ENCODE assay signal across 16 cellular contexts in genomic region chr15:27535445-27536129, GRCh38.
"Had no signal": no experiment of that assay in that cellular context is flagged by ENCODE, and none has a peak within 500 bp of the region (broad histone marks: within the 10 kb centered on the region; RNA-seq: fewer than 3 reads in every experiment).

No MANE protein-coding gene starts in this region.

- H3K36me3 ChIP-seq: left lung, tibial artery had no signal

- H3K4me1 Mint-ChIP-seq: stimulated activated naive B cell treated with anti-CD40 and anti-IgM and Interleukin-4, amounts not matched to agents 10 μg/mL and 1 μg/mL and 100 μg/mL, for 72 hours; T-helper 17 cell had no signal

- H3K4me3 ChIP-seq: left lung, tibial artery had no signal

- H3K4me3 Mint-ChIP-seq: activated CD8-positive, alpha-beta T cell treated with anti-CD3 and anti-CD28 coated beads for 36 hours; activated T-cell treated with anti-CD3 and anti-CD28 coated beads, Interleukin-2, amount 50 U/mL, for 72 hours; natural killer cell treated with Interleukin-12 subunit alpha and Interleukin-12 subunit beta and Interleukin-15 and Interleukin-18, amount 100 ng/mL, for 72 hours; stimulated activated naive B cell treated with anti-CD40 and anti-IgM and Interleukin-4, amounts not matched to agents 10 μg/mL and 1 μg/mL and 100 μg/mL, for 72 hours; T-helper 17 cell; WTC11 had no signal

- H3K9me3 Mint-ChIP-seq: WTC11 had no signal

- H3K36me3 Mint-ChIP-seq: natural killer cell treated with Interleukin-12 subunit alpha and Interleukin-12 subunit beta and Interleukin-15 and Interleukin-18, amount 100 ng/mL, for 72 hours; stimulated activated naive B cell treated with anti-CD40 and anti-IgM and Interleukin-4, amounts not matched to agents 10 μg/mL and 1 μg/mL and 100 μg/mL, for 72 hours; WTC11 had no signal

- H3K27ac ChIP-seq: left lung, tibial artery had no signal

- H3K27ac Mint-ChIP-seq: activated CD8-positive, alpha-beta T cell treated with anti-CD3 and anti-CD28 coated beads for 36 hours; activated naive CD4-positive, alpha-beta T cell treated with anti-CD3 and anti-CD28 coated beads, Interleukin-2, amount 50 U/mL, for 72 hours; activated T-cell treated with anti-CD3 and anti-CD28 coated beads, Interleukin-2, amount 50 U/mL, for 72 hours; natural killer cell treated with Interleukin-12 subunit alpha and Interleukin-12 subunit beta and Interleukin-15 and Interleukin-18, amount 100 ng/mL, for 72 hours; stimulated activated naive B cell treated with anti-CD40 and anti-IgM and Interleukin-4, amounts not matched to agents 10 μg/mL and 1 μg/mL and 100 μg/mL, for 72 hours; T-helper 17 cell; WTC11 had no signal

- H3K4me1 ChIP-seq: left lung, tibial artery had no signal

- H3K9me3 ChIP-seq: tibial artery had no signal

- H3K27me3 Mint-ChIP-seq: activated CD8-positive, alpha-beta T cell treated with anti-CD3 and anti-CD28 coated beads for 36 hours; natural killer cell treated with Interleukin-12 subunit alpha and Interleukin-12 subunit beta and Interleukin-15 and Interleukin-18, amount 100 ng/mL, for 72 hours; stimulated activated naive B cell treated with anti-CD40 and anti-IgM and Interleukin-4, amounts not matched to agents 10 μg/mL and 1 μg/mL and 100 μg/mL, for 72 hours; T-helper 17 cell had no signal

- DNase-seq: activated CD4-positive, alpha-beta T cell treated with anti-CD3 and anti-CD28 coated beads for 4 hours; activated CD8-positive, alpha-beta T cell treated with anti-CD3 and anti-CD28 coated beads for 36 hours; activated gamma-delta T cell; activated T-cell treated with anti-CD3 and anti-CD28 coated beads, Interleukin-2, amount 50 U/mL, for 72 hours; caudate nucleus; effector CD4-positive, alpha-beta T cell; kidney; left lung; mammary epithelial cell; retina; stimulated activated naive B cell treated with anti-CD40 and anti-IgM and Interleukin-4, amounts not matched to agents 10 μg/mL and 1 μg/mL and 100 μg/mL, for 72 hours; T-helper 17 cell; tibial artery had no signal

- ATAC-seq: activated CD8-positive, alpha-beta T cell treated with anti-CD3 and anti-CD28 coated beads for 36 hours; activated naive CD4-positive, alpha-beta T cell treated with anti-CD3 and anti-CD28 coated beads, Interleukin-2, amount 50 U/mL, for 72 hours; activated T-cell treated with anti-CD3 and anti-CD28 coated beads, Interleukin-2, amount 50 U/mL, for 72 hours; left lung; natural killer cell treated with Interleukin-12 subunit alpha and Interleukin-12 subunit beta and Interleukin-15 and Interleukin-18, amount 100 ng/mL, for 72 hours; stimulated activated naive B cell treated with anti-CD40 and anti-IgM and Interleukin-4, amounts not matched to agents 10 μg/mL and 1 μg/mL and 100 μg/mL, for 72 hours; T-helper 17 cell; WTC11 had no signal

- H3K27me3 ChIP-seq: left lung, tibial artery had no signal
